In genomic region chr6:86012991-86013390, GRCh38 we compare ENCODE assay signal across 7 cellular contexts.
ATAC-seq lines count a peak whose summit lies in the region.

No MANE protein-coding gene starts in this region.

- ATAC-seq in GM18508 (IDR thresholded peaks at IDR 0.05; ENCODE audit: insufficient read depth, unreplicated experiment): peak; percentile 61
- ATAC-seq in GM18870 (IDR thresholded peaks at IDR 0.05; ENCODE audit: unreplicated experiment): peak; percentile 68
- ATAC-seq in GM19438 (IDR thresholded peaks at IDR 0.05; ENCODE audit: low read depth, unreplicated experiment): peak; percentile 49
- ATAC-seq in GM21737 (IDR thresholded peaks at IDR 0.05; ENCODE audit: unreplicated experiment): peak; percentile 49
- peak; percentile 53 for ATAC-seq in HG02943 (IDR thresholded peaks at IDR 0.05; ENCODE audit: low read depth, unreplicated experiment)
- ATAC-seq in HG03175 (IDR thresholded peaks at IDR 0.05; ENCODE audit: unreplicated experiment): peak; percentile 70
- ATAC-seq in HG03460 (IDR thresholded peaks at IDR 0.05; ENCODE audit: unreplicated experiment): peak; percentile 38

Comparison
In these comparisons a context has a peak if more than half of its experiments do, and no peak if none do; other contexts are left out.
1. Peak in every context shown above with its lines: ATAC-seq.